Comparison of ENCODE assay signal across 28 cellular contexts in genomic region chr4:151772322-151772721, GRCh38.
"Had no signal": no experiment of that assay in that cellular context is flagged by ENCODE, and none has a peak within 500 bp of the region (broad histone marks: within the 10 kb centered on the region; RNA-seq: fewer than 3 reads in every experiment).

No MANE protein-coding gene starts in this region.

- H3K4me1 ChIP-seq: body of pancreas, Peyer's patch, SJSA1 had no signal

- H3K9me3 ChIP-seq: body of pancreas, Peyer's patch had no signal

- ATAC-seq: activated CD8-positive, alpha-beta T cell treated with anti-CD3 and anti-CD28 coated beads, Interleukin-2, amount 10 ng/mL, durations not matched to agents 7 days and 5 days; body of pancreas; PC-3 had no signal

- H3K9me2 ChIP-seq: SK-N-SH had no signal

- H3K4me3 ChIP-seq: body of pancreas, Peyer's patch, SJSA1 had no signal

- DNase-seq: activated CD4-positive, alpha-beta T cell treated with anti-CD3 and anti-CD28 coated beads, Interleukin-2, amount 10 ng/mL, durations not matched to agents 24 days and 14 days; activated CD4-positive, alpha-beta T cell treated with anti-CD3 and anti-CD28 coated beads, Interleukin-2, amount 50 U/mL, for 48 hours; activated CD8-positive, alpha-beta T cell treated with anti-CD3 and anti-CD28 coated beads, Interleukin-2, amount 10 ng/mL, durations not matched to agents 7 days and 5 days; activated gamma-delta T cell; activated naive CD4-positive, alpha-beta T cell treated with Interleukin-2 at 50 U/mL for 16 hours; activated naive CD8-positive, alpha-beta T cell treated with anti-CD3 and anti-CD28 coated beads, Interleukin-2, amount 10 ng/mL, durations not matched to agents 7 days and 5 days; activated T-cell treated with anti-CD3 and anti-CD28 coated beads, Interleukin-2, amount 50 U/mL, for 24 hours; amygdala; body of pancreas; MM.1S; MV-4-11; NCI-H1092; NCI-H1436 treated with DMSO at 0.1 percent for 48 hours; NCI-H187; NCI-H2029 treated with DMSO at 0.1 percent for 48 hours; NCI-H2107; NCI-H2171; NCI-H510A; NCI-H526; NCI-H748 treated with DMSO at 0.1 percent for 48 hours; NK-92 treated with Interleukin-12 subunit alpha and Interleukin-12 subunit beta, amount 100 ng/mL, for 24 hours; PC-3; Peyer's patch; RPMI8226; SHP77 treated with DMSO at 0.1 percent for 48 hours; SK-N-SH had no signal

- H3K36me3 ChIP-seq: Peyer's patch, SJSA1 had no signal

- H3K4me2 ChIP-seq: KMS-11, SK-N-SH had no signal

- H3K27ac ChIP-seq: body of pancreas, KMS-11, Peyer's patch, SJSA1 had no signal

- H3K27me3 ChIP-seq: body of pancreas, Peyer's patch, SJSA1 had no signal
